ENCODE assay signal across 13 cellular contexts in genomic region chr10:120943542-120943941, GRCh38.
DNase-seq lines count a peak whose midpoint lies in the region; FAIRE-seq and TF ChIP-seq lines count a peak whose summit lies in the region.
"Had no signal": no experiment of that assay in that cellular context is flagged by ENCODE, and none has a peak within 500 bp of the region (broad histone marks: within the 10 kb centered on the region; RNA-seq: fewer than 3 reads in every experiment).

No MANE protein-coding gene starts in this region.

- H3K27me3 ChIP-seq in H7 (ENCODE audit: control insufficient read depth, insufficient read depth, low read length): no peaks in the 10 kb centered on the region
- H3K27me3 ChIP-seq: ovary had no signal

- no peak for FAIRE-seq in H54 (lab: Jason Lieb, UNC)

- no peaks in the 10 kb centered on the region for H3K9me2 ChIP-seq in OCI-LY7 (ENCODE audit: insufficient read depth, low read length)

- no peaks in the 10 kb centered on the region for H3K79me2 ChIP-seq in OCI-LY7 (ENCODE audit: insufficient read depth, low read depth, low read length)

- TF ChIP-seq POLR2A in H54 (IDR thresholded peaks at IDR 0.05; ENCODE audit: low read depth, low read length): no peak

- no peaks in the 10 kb centered on the region for H3K36me3 ChIP-seq in H7 (replicated peaks; ENCODE audit: control insufficient read depth, insufficient read depth, low read length)
- H3K36me3 ChIP-seq in OCI-LY7 (ENCODE audit: insufficient read depth, low read length): no peaks in the 10 kb centered on the region
- H3K36me3 ChIP-seq: lower lobe of right lung, ovary, spleen had no signal

- no TSS peak for BruUV-seq in OCI-LY7 (replicated peaks; lab: Mats Ljungman, UMichigan)

- TF ChIP-seq CTCF in OCI-LY7 (conservative IDR thresholded peaks at IDR 0.05; ENCODE audit: low read length) (no peak), epithelial cell of esophagus (IDR thresholded peaks at IDR 0.05; ENCODE audit: insufficient read depth, low read depth, low read length, missing control alignments) (peak; percentile 14)

- POLR2A ChIA-PET in OCI-LY7 (lab: Charles Lee): no interaction called here

- H3K4me2 ChIP-seq in OCI-LY7 (ENCODE audit: low read length): no peak overlapping the region

- H3K9me3 ChIP-seq in OCI-LY7 (ENCODE audit: low read length): no peaks in the 10 kb centered on the region
- H3K9me3 ChIP-seq: lower lobe of right lung, mucosa of descending colon, ovary, spleen had no signal

- H3K27ac ChIP-seq in OCI-LY7 (ENCODE audit: low read depth, low read length, poor library complexity, severe bottlenecking): no peak overlapping the region
- peak overlapping the region; percentile 75 for H3K27ac ChIP-seq in substantia nigra (ENCODE audit: low read depth, low read length, poor library complexity, severe bottlenecking)
- H3K27ac ChIP-seq: GM23248, lower lobe of right lung, ovary, RWPE1, spleen had no signal

- no peaks in the 10 kb centered on the region for H4K20me1 ChIP-seq in OCI-LY7 (ENCODE audit: insufficient read depth, low read length)

- peaks cover 7% of the 10 kb centered on the region for H3K4me1 ChIP-seq in OCI-LY7 (ENCODE audit: insufficient read depth, low read length, poor library complexity, severe bottlenecking)

- H3K4me3 ChIP-seq in H7 (ENCODE audit: insufficient read depth, low read depth, low read length) (no peak overlapping the region), OCI-LY7 (ENCODE audit: low read depth, low read length, poor library complexity, severe bottlenecking) (no peak overlapping the region), epithelial cell of esophagus (ENCODE audit: low read length) (no peak overlapping the region)
- H3K4me3 ChIP-seq: GM23248, lower lobe of right lung, mucosa of descending colon, ovary had no signal

- DNase-seq in H7: peak; percentile 60
- DNase-seq in OCI-LY7 (ENCODE audit: low spot score): no peak
- DNase-seq in epithelial cell of esophagus (ENCODE audit: low read depth): no peak
- DNase-seq in substantia nigra (lab: John Stamatoyannopoulos, UW): no peak
- no peak for DNase-seq in DMS153 (lab: John Stamatoyannopoulos, UW)
- DNase-seq in H4 (ENCODE audit: low spot score): no peak
- no peak for DNase-seq in H54 (ENCODE audit: insufficient read length, low spot score)

- CTCF ChIA-PET in OCI-LY7 (lab: Charles Lee; ENCODE audit: unreplicated experiment): no interaction called here

- intact Hi-C loops in OCI-LY7 (cut with micrococcal nuclease; ENCODE audit: unreplicated experiment): loop anchor here (1.0 to 5.0 kb wide), 3 partner anchors 664 to 944 kb away; no protein-coding TSS in a partner anchor

- H2AFZ ChIP-seq in OCI-LY7 (ENCODE audit: low read length): peak overlapping the region; percentile 95; the same call in 1 of the 2 replicates
